Comparison of ENCODE assay signal across 1 cellular context in the genomic region with DNA sequence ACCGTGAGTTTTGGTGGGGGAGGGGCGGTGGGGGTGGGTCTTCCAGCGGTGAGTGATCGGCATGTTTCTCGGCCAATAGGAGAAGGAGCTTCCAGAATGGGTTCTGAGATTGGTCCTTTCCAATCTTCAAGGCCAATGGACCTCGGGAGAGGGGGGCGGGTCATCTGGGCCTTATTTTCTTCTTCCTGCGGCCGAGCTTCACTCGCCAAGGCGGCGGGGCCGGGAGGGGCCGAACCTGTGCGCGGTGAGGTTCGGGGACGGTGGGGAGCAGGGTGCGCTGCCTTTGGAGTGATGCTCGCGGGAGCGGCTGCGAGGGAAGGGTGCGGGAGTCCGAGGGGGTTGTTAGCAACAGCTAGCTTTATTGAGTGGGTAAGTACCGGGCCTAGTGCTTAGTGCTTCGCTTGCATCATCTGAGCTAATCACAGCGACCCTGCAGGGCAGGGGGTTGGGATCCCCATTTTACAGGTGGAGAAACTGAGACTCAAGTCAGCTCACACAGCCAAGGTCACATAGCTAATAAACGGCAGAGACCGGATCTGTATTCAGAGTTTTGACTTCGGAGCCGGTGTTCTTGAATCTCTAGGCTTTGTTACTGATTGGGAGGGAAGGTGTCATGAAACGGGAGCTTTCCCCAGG.
TF ChIP-seq lines count a peak whose summit lies in the region.

No MANE protein-coding gene starts in this region.

TF ChIP-seq in HepG2, 621 proteins besides CTCF, POLR2A, EP300 and RAD21 (continued from another document and continues in another):
- TF ChIP-seq ZNF136 (CRISPR knock-in tag; IDR thresholded peaks at IDR 0.05; ENCODE audit: low read depth): no peak
- TF ChIP-seq SMAD1 (CRISPR knock-in tag; IDR thresholded peaks at IDR 0.05; ENCODE audit: borderline replicate concordance, low read depth): no peak
- no peak for TF ChIP-seq KDM4B (CRISPR knock-in tag; IDR thresholded peaks at IDR 0.05)
- TF ChIP-seq CBX2 (IDR thresholded peaks at IDR 0.05; ENCODE audit: low read depth, low read length): no peak
- no peak for TF ChIP-seq CBX2 (CRISPR knock-in tag; IDR thresholded peaks at IDR 0.05; ENCODE audit: low read depth)
- peak; percentile 45 for TF ChIP-seq ETV5 (CRISPR knock-in tag; IDR thresholded peaks at IDR 0.05; ENCODE audit: borderline replicate concordance)
- peak; percentile 76 for TF ChIP-seq ZNF12 (CRISPR knock-in tag; IDR thresholded peaks at IDR 0.05)
- TF ChIP-seq, protein P1, sequence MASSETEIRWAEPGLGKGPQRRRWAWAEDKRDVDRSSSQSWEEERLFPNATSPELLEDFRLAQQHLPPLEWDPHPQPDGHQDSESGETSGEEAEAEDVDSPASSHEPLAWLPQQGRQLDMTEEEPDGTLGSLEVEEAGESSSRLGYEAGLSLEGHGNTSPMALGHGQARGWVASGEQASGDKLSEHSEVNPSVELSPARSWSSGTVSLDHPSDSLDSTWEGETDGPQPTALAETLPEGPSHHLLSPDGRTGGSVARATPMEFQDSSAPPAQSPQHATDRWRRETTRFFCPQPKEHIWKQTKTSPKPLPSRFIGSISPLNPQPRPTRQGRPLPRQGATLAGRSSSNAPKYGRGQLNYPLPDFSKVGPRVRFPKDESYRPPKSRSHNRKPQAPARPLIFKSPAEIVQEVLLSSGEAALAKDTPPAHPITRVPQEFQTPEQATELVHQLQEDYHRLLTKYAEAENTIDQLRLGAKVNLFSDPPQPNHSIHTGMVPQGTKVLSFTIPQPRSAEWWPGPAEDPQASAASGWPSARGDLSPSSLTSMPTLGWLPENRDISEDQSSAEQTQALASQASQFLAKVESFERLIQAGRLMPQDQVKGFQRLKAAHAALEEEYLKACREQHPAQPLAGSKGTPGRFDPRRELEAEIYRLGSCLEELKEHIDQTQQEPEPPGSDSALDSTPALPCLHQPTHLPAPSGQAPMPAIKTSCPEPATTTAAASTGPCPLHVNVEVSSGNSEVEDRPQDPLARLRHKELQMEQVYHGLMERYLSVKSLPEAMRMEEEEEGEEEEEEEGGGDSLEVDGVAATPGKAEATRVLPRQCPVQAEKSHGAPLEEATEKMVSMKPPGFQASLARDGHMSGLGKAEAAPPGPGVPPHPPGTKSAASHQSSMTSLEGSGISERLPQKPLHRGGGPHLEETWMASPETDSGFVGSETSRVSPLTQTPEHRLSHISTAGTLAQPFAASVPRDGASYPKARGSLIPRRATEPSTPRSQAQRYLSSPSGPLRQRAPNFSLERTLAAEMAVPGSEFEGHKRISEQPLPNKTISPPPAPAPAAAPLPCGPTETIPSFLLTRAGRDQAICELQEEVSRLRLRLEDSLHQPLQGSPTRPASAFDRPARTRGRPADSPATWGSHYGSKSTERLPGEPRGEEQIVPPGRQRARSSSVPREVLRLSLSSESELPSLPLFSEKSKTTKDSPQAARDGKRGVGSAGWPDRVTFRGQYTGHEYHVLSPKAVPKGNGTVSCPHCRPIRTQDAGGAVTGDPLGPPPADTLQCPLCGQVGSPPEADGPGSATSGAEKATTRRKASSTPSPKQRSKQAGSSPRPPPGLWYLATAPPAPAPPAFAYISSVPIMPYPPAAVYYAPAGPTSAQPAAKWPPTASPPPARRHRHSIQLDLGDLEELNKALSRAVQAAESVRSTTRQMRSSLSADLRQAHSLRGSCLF (CRISPR knock-in tag; IDR thresholded peaks at IDR 0.05; ENCODE audit: borderline replicate concordance): no peak
- TF ChIP-seq CBX5 (CRISPR knock-in tag; IDR thresholded peaks at IDR 0.05; ENCODE audit: borderline replicate concordance): peak; percentile 77; the same call in 1 of the 2 replicates
- peak; percentile 9; the same call in 1 of the 2 replicates for TF ChIP-seq HNF4G (IDR thresholded peaks at IDR 0.05; ENCODE audit: borderline replicate concordance, low read depth, low read length)
- TF ChIP-seq HNF4G (CRISPR knock-in tag; IDR thresholded peaks at IDR 0.05; ENCODE audit: borderline replicate concordance, low read depth): no peak
- TF ChIP-seq ZNF24 (IDR thresholded peaks at IDR 0.05): no peak
- TF ChIP-seq HNF1B (CRISPR knock-in tag; IDR thresholded peaks at IDR 0.05): no peak
- no peak for TF ChIP-seq MEF2D (CRISPR knock-in tag; IDR thresholded peaks at IDR 0.05)
- TF ChIP-seq KLF12 (CRISPR knock-in tag; IDR thresholded peaks at IDR 0.05; ENCODE audit: borderline replicate concordance): no peak; the same call in 1 of the 2 replicates
- TF ChIP-seq ZNF460 (CRISPR knock-in tag; IDR thresholded peaks at IDR 0.05; ENCODE audit: borderline replicate concordance): no peak
- TF ChIP-seq CHD2 (IDR thresholded peaks at IDR 0.05; ENCODE audit: low read depth, low read length): peak; percentile 74; the same call in 1 of the 2 replicates
- TF ChIP-seq, protein P2, sequence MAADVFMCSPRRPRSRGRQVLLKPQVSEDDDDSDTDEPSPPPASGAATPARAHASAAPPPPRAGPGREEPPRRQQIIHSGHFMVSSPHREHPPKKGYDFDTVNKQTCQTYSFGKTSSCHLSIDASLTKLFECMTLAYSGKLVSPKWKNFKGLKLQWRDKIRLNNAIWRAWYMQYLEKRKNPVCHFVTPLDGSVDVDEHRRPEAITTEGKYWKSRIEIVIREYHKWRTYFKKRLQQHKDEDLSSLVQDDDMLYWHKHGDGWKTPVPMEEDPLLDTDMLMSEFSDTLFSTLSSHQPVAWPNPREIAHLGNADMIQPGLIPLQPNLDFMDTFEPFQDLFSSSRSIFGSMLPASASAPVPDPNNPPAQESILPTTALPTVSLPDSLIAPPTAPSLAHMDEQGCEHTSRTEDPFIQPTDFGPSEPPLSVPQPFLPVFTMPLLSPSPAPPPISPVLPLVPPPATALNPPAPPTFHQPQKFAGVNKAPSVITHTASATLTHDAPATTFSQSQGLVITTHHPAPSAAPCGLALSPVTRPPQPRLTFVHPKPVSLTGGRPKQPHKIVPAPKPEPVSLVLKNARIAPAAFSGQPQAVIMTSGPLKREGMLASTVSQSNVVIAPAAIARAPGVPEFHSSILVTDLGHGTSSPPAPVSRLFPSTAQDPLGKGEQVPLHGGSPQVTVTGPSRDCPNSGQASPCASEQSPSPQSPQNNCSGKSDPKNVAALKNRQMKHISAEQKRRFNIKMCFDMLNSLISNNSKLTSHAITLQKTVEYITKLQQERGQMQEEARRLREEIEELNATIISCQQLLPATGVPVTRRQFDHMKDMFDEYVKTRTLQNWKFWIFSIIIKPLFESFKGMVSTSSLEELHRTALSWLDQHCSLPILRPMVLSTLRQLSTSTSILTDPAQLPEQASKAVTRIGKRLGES (CRISPR knock-in tag; IDR thresholded peaks at IDR 0.05; ENCODE audit: borderline replicate concordance): no peak
- TF ChIP-seq ZNF792 (CRISPR knock-in tag; IDR thresholded peaks at IDR 0.05): no peak
- TF ChIP-seq SP4 (CRISPR knock-in tag; IDR thresholded peaks at IDR 0.05): no peak
- TF ChIP-seq ZNF713 (CRISPR knock-in tag; IDR thresholded peaks at IDR 0.05): no peak
- no peak for TF ChIP-seq GTF2F1 (IDR thresholded peaks at IDR 0.05; ENCODE audit: low read length)
- TF ChIP-seq DMAP1 (CRISPR knock-in tag; IDR thresholded peaks at IDR 0.05): 0 out of 2 replicates have a peak, but pooled peaks have one; percentile 45
- TF ChIP-seq ZNF34 (CRISPR knock-in tag; IDR thresholded peaks at IDR 0.05; ENCODE audit: borderline replicate concordance): no peak; the same call in 1 of the 2 replicates
- TF ChIP-seq TBP (CRISPR knock-in tag; IDR thresholded peaks at IDR 0.05): no peak
- TF ChIP-seq, protein P3, sequence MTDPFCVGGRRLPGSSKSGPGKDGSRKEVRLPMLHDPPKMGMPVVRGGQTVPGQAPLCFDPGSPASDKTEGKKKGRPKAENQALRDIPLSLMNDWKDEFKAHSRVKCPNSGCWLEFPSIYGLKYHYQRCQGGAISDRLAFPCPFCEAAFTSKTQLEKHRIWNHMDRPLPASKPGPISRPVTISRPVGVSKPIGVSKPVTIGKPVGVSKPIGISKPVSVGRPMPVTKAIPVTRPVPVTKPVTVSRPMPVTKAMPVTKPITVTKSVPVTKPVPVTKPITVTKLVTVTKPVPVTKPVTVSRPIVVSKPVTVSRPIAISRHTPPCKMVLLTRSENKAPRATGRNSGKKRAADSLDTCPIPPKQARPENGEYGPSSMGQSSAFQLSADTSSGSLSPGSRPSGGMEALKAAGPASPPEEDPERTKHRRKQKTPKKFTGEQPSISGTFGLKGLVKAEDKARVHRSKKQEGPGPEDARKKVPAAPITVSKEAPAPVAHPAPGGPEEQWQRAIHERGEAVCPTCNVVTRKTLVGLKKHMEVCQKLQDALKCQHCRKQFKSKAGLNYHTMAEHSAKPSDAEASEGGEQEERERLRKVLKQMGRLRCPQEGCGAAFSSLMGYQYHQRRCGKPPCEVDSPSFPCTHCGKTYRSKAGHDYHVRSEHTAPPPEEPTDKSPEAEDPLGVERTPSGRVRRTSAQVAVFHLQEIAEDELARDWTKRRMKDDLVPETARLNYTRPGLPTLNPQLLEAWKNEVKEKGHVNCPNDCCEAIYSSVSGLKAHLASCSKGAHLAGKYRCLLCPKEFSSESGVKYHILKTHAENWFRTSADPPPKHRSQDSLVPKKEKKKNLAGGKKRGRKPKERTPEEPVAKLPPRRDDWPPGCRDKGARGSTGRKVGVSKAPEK (CRISPR knock-in tag; IDR thresholded peaks at IDR 0.05; ENCODE audit: borderline replicate concordance): no peak
- TF ChIP-seq PCBP1 (IDR thresholded peaks at IDR 0.05; ENCODE audit: borderline replicate concordance, low read depth, low read length): no peak
- no peak for TF ChIP-seq JUN (CRISPR knock-in tag; IDR thresholded peaks at IDR 0.05)
- TF ChIP-seq ZNF777 (CRISPR knock-in tag; IDR thresholded peaks at IDR 0.05): no peak
- no peak for TF ChIP-seq ZNF589 (CRISPR knock-in tag; conservative IDR thresholded peaks at IDR 0.05)
- TF ChIP-seq ZNF552 (CRISPR knock-in tag; IDR thresholded peaks at IDR 0.05; ENCODE audit: borderline replicate concordance): no peak
- TF ChIP-seq LBX2 (CRISPR knock-in tag; IDR thresholded peaks at IDR 0.05; ENCODE audit: borderline replicate concordance): no peak
- TF ChIP-seq ZNF570 (CRISPR knock-in tag; IDR thresholded peaks at IDR 0.05; ENCODE audit: borderline replicate concordance): 0 out of 2 replicates have a peak, but pooled peaks have one; percentile 55
- TF ChIP-seq IKZF1 (IDR thresholded peaks at IDR 0.05): no peak
- TF ChIP-seq MIER2 (CRISPR knock-in tag; IDR thresholded peaks at IDR 0.05): no peak
- TF ChIP-seq HBP1 (CRISPR knock-in tag; IDR thresholded peaks at IDR 0.05; ENCODE audit: low read depth): peak; percentile 93
- TF ChIP-seq ZSCAN9 (CRISPR knock-in tag; IDR thresholded peaks at IDR 0.05; ENCODE audit: borderline replicate concordance): peak; percentile 77; the same call in 1 of the 2 replicates
- TF ChIP-seq GLMP (CRISPR knock-in tag; IDR thresholded peaks at IDR 0.05; ENCODE audit: borderline replicate concordance): no peak
- TF ChIP-seq ETS1 (CRISPR knock-in tag; IDR thresholded peaks at IDR 0.05): no peak
- no peak for TF ChIP-seq DPF2 (CRISPR knock-in tag; IDR thresholded peaks at IDR 0.05; ENCODE audit: borderline replicate concordance, low read depth)
- no peak for TF ChIP-seq ARNTL (CRISPR knock-in tag; IDR thresholded peaks at IDR 0.05)
- TF ChIP-seq, protein P4, sequence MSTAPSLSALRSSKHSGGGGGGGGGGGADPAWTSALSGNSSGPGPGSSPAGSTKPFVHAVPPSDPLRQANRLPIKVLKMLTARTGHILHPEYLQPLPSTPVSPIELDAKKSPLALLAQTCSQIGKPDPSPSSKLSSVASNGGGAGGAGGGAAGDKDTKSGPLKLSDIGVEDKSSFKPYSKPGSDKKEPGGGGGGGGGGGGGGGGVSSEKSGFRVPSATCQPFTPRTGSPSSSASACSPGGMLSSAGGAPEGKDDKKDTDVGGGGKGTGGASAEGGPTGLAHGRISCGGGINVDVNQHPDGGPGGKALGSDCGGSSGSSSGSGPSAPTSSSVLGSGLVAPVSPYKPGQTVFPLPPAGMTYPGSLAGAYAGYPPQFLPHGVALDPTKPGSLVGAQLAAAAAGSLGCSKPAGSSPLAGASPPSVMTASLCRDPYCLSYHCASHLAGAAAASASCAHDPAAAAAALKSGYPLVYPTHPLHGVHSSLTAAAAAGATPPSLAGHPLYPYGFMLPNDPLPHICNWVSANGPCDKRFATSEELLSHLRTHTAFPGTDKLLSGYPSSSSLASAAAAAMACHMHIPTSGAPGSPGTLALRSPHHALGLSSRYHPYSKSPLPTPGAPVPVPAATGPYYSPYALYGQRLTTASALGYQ (CRISPR knock-in tag; IDR thresholded peaks at IDR 0.05): no peak
